In the genomic region with DNA sequence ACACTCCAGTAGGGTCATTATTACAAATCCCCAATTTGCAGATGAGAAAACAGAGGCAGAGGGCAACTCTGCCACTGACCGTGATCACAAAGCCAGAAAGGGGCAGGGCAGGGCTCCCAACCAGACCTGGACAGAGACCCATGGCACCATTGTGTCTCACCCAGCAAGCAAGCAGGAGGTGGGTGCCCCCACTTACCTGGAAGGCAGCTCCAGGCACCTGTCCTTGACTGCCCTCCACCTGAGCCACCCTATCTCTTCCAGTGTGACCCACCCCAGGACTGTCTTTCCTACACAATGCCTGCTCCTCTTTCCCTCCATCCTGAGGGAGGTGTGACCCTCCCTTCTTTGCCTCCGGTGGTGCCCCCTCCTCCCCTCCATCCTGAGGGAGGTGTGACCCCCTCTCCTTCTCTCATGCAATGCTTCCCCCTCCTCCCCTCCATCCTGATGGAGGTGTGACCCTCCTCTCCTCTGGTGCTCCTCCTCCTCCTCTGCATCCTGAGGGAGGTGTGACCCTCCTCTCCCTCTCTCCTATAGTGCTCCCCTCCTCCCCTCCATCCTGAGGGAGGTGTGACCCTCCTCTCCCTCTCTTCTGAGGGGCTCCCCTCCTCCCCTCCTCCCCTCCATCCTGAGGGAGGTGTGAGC, we compare ENCODE assay signal across 24 cellular contexts.
DNase-seq lines count a peak whose midpoint lies in the region; ATAC-seq, FAIRE-seq and TF ChIP-seq lines count a peak whose summit lies in the region.
"Had no signal": no experiment of that assay in that cellular context is flagged by ENCODE, and none has a peak within 500 bp of the region (broad histone marks: within the 10 kb centered on the region; RNA-seq: fewer than 3 reads in every experiment).

No MANE protein-coding gene starts in this region.

- H3K4me3 Mint-ChIP-seq in CD4-positive, alpha-beta T cell = no peak overlapping the region
- H3K4me3 Mint-ChIP-seq: CD14-positive monocyte; CD4-positive, CD25-positive, alpha-beta regulatory T cell; CD8-positive, alpha-beta T cell had no signal

- WGBS in K562 (ENCODE audit: insufficient coverage, low coverage, missing lambda C conversion rate) = 0% methylated on average over 1 of the region's 2 CpGs
- WGBS in esophagus muscularis mucosa = 78% methylated on average over 2 of the region's 2 CpGs
- no CpG with 5 or more reads among the region's 2 CpGs for WGBS in trophoblast cell (ENCODE audit: extremely low coverage, insufficient coverage, insufficient read length)

- no peak for FAIRE-seq in K562 (lab: Jason Lieb, UNC)
- FAIRE-seq: A204.1, D721Med, G401.6, GM12891, GM19239 had no signal

- CTCF ChIA-PET in K562 (lab: Yijun Ruan, JAX; ENCODE audit: low intra/inter-chr PET ratio) = no interaction called here
- CTCF ChIA-PET in CD4-positive, alpha-beta T cell (lab: Charles Lee) = no interaction called here

- H3K4me1 ChIP-seq in K562 (replicated peaks in 1 of 2; ENCODE audit: control insufficient read depth in 2 of 2, insufficient read depth in 2 of 2, low read length in 2 of 2) (no peaks in the 10 kb centered on the region), esophagus muscularis mucosa (no peaks in the 10 kb centered on the region), trophoblast cell (ENCODE audit: control insufficient read depth in 1 of 2, insufficient read depth in 2 of 2, low read length in 2 of 2) (no peaks in the 10 kb centered on the region), vagina (no peaks in the 10 kb centered on the region)
- H3K4me1 ChIP-seq: BE2C, BLaER1, Caco-2 had no signal

- H3K27me3 ChIP-seq in K562 (ENCODE audit: control insufficient read depth in 2 of 2, insufficient read depth in 2 of 2, low read length in 2 of 2) (peaks cover 8 to 31% of the 10 kb centered on the region in 2 experiments; a peak in 4 of 5 replicates), esophagus muscularis mucosa (no peaks in the 10 kb centered on the region), trophoblast cell (ENCODE audit: insufficient read depth, low read length) (no peaks in the 10 kb centered on the region), vagina (no peaks in the 10 kb centered on the region)
- no peaks in the 10 kb centered on the region for H3K27me3 ChIP-seq in CD4-positive, alpha-beta T cell (ENCODE audit: control insufficient read depth, insufficient read depth, low read length)
- H3K27me3 ChIP-seq: BE2C, BLaER1 had no signal

- H3K9me3 ChIP-seq in K562 (replicated peaks; ENCODE audit: control insufficient read depth, insufficient read depth, low read depth, low read length) = no peaks in the 10 kb centered on the region
- H3K9me3 ChIP-seq in esophagus muscularis mucosa = no peaks in the 10 kb centered on the region
- peaks cover 2% of the 10 kb centered on the region for H3K9me3 ChIP-seq in trophoblast cell (ENCODE audit: insufficient read depth, low read depth, low read length)
- H3K9me3 ChIP-seq in vagina = no peaks in the 10 kb centered on the region
- H3K9me3 ChIP-seq in CD4-positive, alpha-beta T cell (ENCODE audit: control insufficient read depth, low read length) = no peaks in the 10 kb centered on the region
- H3K9me3 ChIP-seq: BE2C, BLaER1, Caco-2 had no signal

- H4K12ac ChIP-seq in trophoblast cell (ENCODE audit: low read depth, low read length) = no peak overlapping the region

- H3K9me3 Mint-ChIP-seq in CD4-positive, alpha-beta T cell = no peaks in the 10 kb centered on the region
- H3K9me3 Mint-ChIP-seq: CD8-positive, alpha-beta T cell had no signal

- H3K14ac ChIP-seq in trophoblast cell (ENCODE audit: low read length) = no peak overlapping the region

- 0 out of 2 replicates have a peak, but pooled peaks cover 4% of the 10 kb centered on the region for H4K20me1 ChIP-seq in K562 (replicated peaks; ENCODE audit: control insufficient read depth, insufficient read depth, low read length)
- H4K20me1 ChIP-seq: BLaER1 had no signal

- H3K4me2 ChIP-seq in K562 (ENCODE audit: insufficient read depth, low read length) = no peak overlapping the region
- no peak overlapping the region for H3K4me2 ChIP-seq in trophoblast cell (ENCODE audit: low read length)
- H3K4me2 ChIP-seq: BLaER1 had no signal

- no peak overlapping the region for H3K4ac ChIP-seq in trophoblast cell (ENCODE audit: low read depth, low read length)

- in situ Hi-C loops in K562 (cut with MboI) = no loop called here

- no peak overlapping the region for H2AK5ac ChIP-seq in trophoblast cell (ENCODE audit: low read length)

- no TSS peak for BruUV-seq in K562 (replicated peaks; lab: Mats Ljungman, UMichigan)

- no peak overlapping the region for H2BK12ac ChIP-seq in trophoblast cell (ENCODE audit: low read length)

- no peak overlapping the region for H2BK120ac ChIP-seq in trophoblast cell (ENCODE audit: insufficient read depth, low read length, poor library complexity)

- H3K27ac ChIP-seq in K562 (ENCODE audit: extremely low read depth, low read depth, low read length) = no peak overlapping the region
- H3K27ac ChIP-seq in esophagus muscularis mucosa (replicated peaks in 1 of 4) = no peak overlapping the region
- H3K27ac ChIP-seq in trophoblast cell (ENCODE audit: low read depth, low read length) = no peak overlapping the region
- H3K27ac ChIP-seq in vagina = no peak overlapping the region
- H3K27ac ChIP-seq in CD4-positive, alpha-beta T cell (ENCODE audit: low read depth, low read length) = no peak overlapping the region
- H3K27ac ChIP-seq: BLaER1 had no signal

- H3K23ac ChIP-seq in trophoblast cell (ENCODE audit: low read length) = no peak overlapping the region

- H3K9ac ChIP-seq in K562 (ENCODE audit: insufficient read depth in 1 of 2, low read depth in 2 of 2, low read length in 2 of 2) (no peak overlapping the region), trophoblast cell (ENCODE audit: low read length) (no peak overlapping the region)
- H3K9ac ChIP-seq: BLaER1 had no signal

- H3K79me1 ChIP-seq in trophoblast cell (ENCODE audit: low read length) = no peaks in the 10 kb centered on the region

- no peak overlapping the region for H4K91ac ChIP-seq in trophoblast cell (ENCODE audit: low read depth, low read length)

- DNase-seq in K562 (ENCODE audit: extremely low read depth in 1 of 4, low spot score in 3 of 4) (no peak), esophagus muscularis mucosa (ENCODE audit: extremely low spot score) (peak; percentile 81), trophoblast cell (no peak), vagina (ENCODE audit: extremely low spot score in 2 of 2) (peak; percentile 52 to 76), ecto neural progenitor cell (ENCODE audit: low spot score) (no peak), omental fat pad (ENCODE audit: low spot score) (no peak)
- no peak for DNase-seq in CD4-positive, alpha-beta T cell
- DNase-seq: 8988T; ACHN; BE2C; C1 segment of cervical spinal cord; Caco-2; Calu3; CD4-positive, CD25-positive, alpha-beta regulatory T cell; CD8-positive, alpha-beta T cell; DMS79 treated with DMSO at 0.1 percent for 48 hours; GF-D8 had no signal

- TF ChIP-seq RAD21 in K562 (CRISPR knock-in tag; conservative IDR thresholded peaks at IDR 0.05 in 1 of 2, IDR thresholded peaks at IDR 0.05 in 1 of 2) = no peak

- H3K79me2 ChIP-seq in K562 (ENCODE audit: control insufficient read depth, insufficient read depth, low read length) (no peaks in the 10 kb centered on the region), trophoblast cell (ENCODE audit: control insufficient read depth, insufficient read depth, low read length, poor library complexity) (no peaks in the 10 kb centered on the region)

- H3K9me1 ChIP-seq in K562 (ENCODE audit: control insufficient read depth, insufficient read depth, low read length) = no peaks in the 10 kb centered on the region

- no peaks in the 10 kb centered on the region for H3K36me3 ChIP-seq in K562 (ENCODE audit: control insufficient read depth, insufficient read depth, low read length)
- no peaks in the 10 kb centered on the region for H3K36me3 ChIP-seq in esophagus muscularis mucosa
- no peaks in the 10 kb centered on the region for H3K36me3 ChIP-seq in trophoblast cell (ENCODE audit: control insufficient read depth in 1 of 2, insufficient read depth in 2 of 2, low read length in 2 of 2)
- H3K36me3 ChIP-seq in vagina = no peaks in the 10 kb centered on the region
- H3K36me3 ChIP-seq: BE2C, BLaER1 had no signal

- H2AFZ ChIP-seq in K562 (ENCODE audit: low read depth, low read length) = no peak overlapping the region
- H2AFZ ChIP-seq in trophoblast cell (ENCODE audit: insufficient read depth, low read length, poor library complexity) = no peak overlapping the region

- H3K27me3 Mint-ChIP-seq in CD4-positive, alpha-beta T cell = peaks cover 17% of the 10 kb centered on the region

- no peak overlapping the region for H2BK5ac ChIP-seq in trophoblast cell (ENCODE audit: low read depth, low read length, poor library complexity)

- no peak overlapping the region for H4K8ac ChIP-seq in trophoblast cell (ENCODE audit: low read depth, low read length)

- intact Hi-C loops in K562 (cut with micrococcal nuclease) = no loop called here
- intact Hi-C loops in esophagus muscularis mucosa (cut with DNase I) = no loop called here
- intact Hi-C loops in vagina (cut with DNase I) = no loop called here
- intact Hi-C loops in CD4-positive, alpha-beta T cell (cut with DNase I, micrococcal nuclease) = no loop called here

- TF ChIP-seq CTCF in K562 (IDR thresholded peaks at IDR 0.05 in 2 of 3, conservative IDR thresholded peaks at IDR 0.05 in 1 of 3; ENCODE audit: insufficient read depth in 2 of 3, low read depth in 1 of 3, low read length in 3 of 3) = no peak
- no peak for TF ChIP-seq CTCF in esophagus muscularis mucosa (IDR thresholded peaks at IDR 0.05)
- TF ChIP-seq CTCF in vagina (IDR thresholded peaks at IDR 0.05) = no peak
- TF ChIP-seq CTCF in CD4-positive, alpha-beta T cell (IDR thresholded peaks at IDR 0.05) = no peak
- no peak for TF ChIP-seq CTCF in omental fat pad (IDR thresholded peaks at IDR 0.05)

- TF ChIP-seq EP300 in K562 (IDR thresholded peaks at IDR 0.05; ENCODE audit: low read length) (no peak), esophagus muscularis mucosa (IDR thresholded peaks at IDR 0.05) (no peak)

- no peaks in the 10 kb centered on the region for H3K36me3 Mint-ChIP-seq in CD4-positive, alpha-beta T cell (ENCODE audit: low read depth)
- H3K36me3 Mint-ChIP-seq: CD14-positive monocyte; CD4-positive, CD25-positive, alpha-beta regulatory T cell; CD8-positive, alpha-beta T cell had no signal

- no peaks in the 10 kb centered on the region for H3K4me1 Mint-ChIP-seq in CD4-positive, alpha-beta T cell (ENCODE audit: low read depth)
- H3K4me1 Mint-ChIP-seq: CD14-positive monocyte; CD4-positive, CD25-positive, alpha-beta regulatory T cell had no signal

- TF ChIP-seq POLR2A in K562 (conservative IDR thresholded peaks at IDR 0.05) = no peak
- TF ChIP-seq POLR2A in esophagus muscularis mucosa (IDR thresholded peaks at IDR 0.05; ENCODE audit: low read depth) = no peak
- TF ChIP-seq POLR2A in vagina (IDR thresholded peaks at IDR 0.05) = no peak

- no peak for ATAC-seq in K562
- ATAC-seq in CD4-positive, alpha-beta T cell (ENCODE audit: poor library complexity) = no peak
- no peak for ATAC-seq in omental fat pad (ENCODE audit: low FRiP score)
- ATAC-seq: CD8-positive, alpha-beta T cell had no signal

- no peak overlapping the region for H3K18ac ChIP-seq in trophoblast cell (ENCODE audit: low read length)

- no peak overlapping the region for H3K27ac Mint-ChIP-seq in CD4-positive, alpha-beta T cell
- H3K27ac Mint-ChIP-seq: CD4-positive, CD25-positive, alpha-beta regulatory T cell; CD8-positive, alpha-beta T cell had no signal

- POLR2A ChIA-PET in K562 (lab: Yijun Ruan, JAX) = no interaction called here
- POLR2A ChIA-PET in CD4-positive, alpha-beta T cell (lab: Charles Lee) = no interaction called here

- H3K4me3 ChIP-seq in K562 (no peak overlapping the region), esophagus muscularis mucosa (no peak overlapping the region), trophoblast cell (ENCODE audit: low read depth, low read length) (peak overlapping the region; percentile 5), vagina (no peak overlapping the region)
- H3K4me3 ChIP-seq: BLaER1 had no signal

Comparison
In these comparisons a context has a peak if more than half of its experiments do, and no peak if none do; other contexts are left out.
1. DNase-seq: peak in esophagus muscularis mucosa (single experiment) and vagina (2 of 2); none in K562 (0 of 4), trophoblast cell (0 of 2), CD4-positive, alpha-beta T cell (0 of 10), ecto neural progenitor cell (single experiment) and omental fat pad (single experiment).